8 cellular contexts compared by ENCODE assay signal in the genomic region with DNA sequence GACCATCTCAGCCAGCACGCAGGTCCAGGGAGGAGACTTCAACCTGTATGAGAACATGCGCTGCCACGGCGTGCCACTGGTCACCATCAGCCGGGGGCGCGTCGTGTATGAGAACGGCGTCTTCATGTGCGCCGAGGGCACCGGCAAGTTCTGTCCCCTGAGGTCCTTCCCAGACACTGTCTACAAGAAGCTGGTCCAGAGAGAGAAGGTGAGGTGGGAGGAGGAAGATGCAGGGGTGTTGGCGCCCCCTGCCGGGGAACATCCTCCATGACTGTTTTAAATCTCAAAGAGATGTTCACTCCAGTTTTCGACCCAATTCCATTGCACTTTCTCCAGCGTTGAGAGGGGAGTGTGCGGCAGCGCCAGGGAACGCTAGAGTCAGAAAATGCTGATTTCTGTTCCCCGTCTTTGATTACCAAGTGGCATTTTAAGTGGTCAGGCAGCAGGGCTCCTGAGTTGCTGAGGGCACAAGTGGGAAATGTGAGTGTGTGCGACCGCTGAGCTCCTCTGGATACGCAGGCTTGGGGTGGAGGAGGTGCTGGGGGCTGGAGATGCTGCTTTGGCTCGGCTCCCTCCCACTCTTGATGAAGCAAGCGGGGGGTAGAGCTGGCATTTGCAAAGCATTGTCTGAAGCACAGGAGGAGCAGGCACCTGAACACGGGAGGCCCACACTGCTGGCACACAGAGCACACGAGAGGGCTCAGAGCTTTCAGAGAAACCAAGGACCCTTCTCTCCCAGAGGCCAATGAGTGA.
DNase-seq lines count a peak whose midpoint lies in the region; ATAC-seq lines count a peak whose summit lies in the region.

No MANE protein-coding gene starts in this region.

- DNase-seq in NCI-H1417 (lab: John Stamatoyannopoulos, UW) (peak; percentile 33 to 74 (median 63)), NCI-H1417 treated with DMSO at 0.1 percent for 48 hours (lab: John Stamatoyannopoulos, UW) (no peak), NCI-H128 (lab: John Stamatoyannopoulos, UW; ENCODE audit: unreplicated experiment) (peak; percentile 8), cerebellar nuclear complex (lab: John Stamatoyannopoulos, UW) (peak; percentile 1 to 9), kidney glomerular epithelial cell (lab: John Stamatoyannopoulos, UW) (peak; percentile 32)
- peak; percentile 16 for DNase-seq in activated CD4-positive, CD25-positive, alpha-beta regulatory T cell treated with anti-CD3 and anti-CD28 coated beads, Interleukin-2, amount 50 U/mL, for 16 hours (ENCODE audit: low read depth, low spot score)
- peak; percentile 68 for DNase-seq in stimulated activated CD4-positive, alpha-beta T cell treated with anti-CD3 and anti-CD28 coated beads, Interleukin-4, amount 100 ng/mL, for 24 hours

- ATAC-seq in GM21786 (IDR thresholded peaks at IDR 0.05; ENCODE audit: unreplicated experiment): no peak
